In the genomic region with DNA sequence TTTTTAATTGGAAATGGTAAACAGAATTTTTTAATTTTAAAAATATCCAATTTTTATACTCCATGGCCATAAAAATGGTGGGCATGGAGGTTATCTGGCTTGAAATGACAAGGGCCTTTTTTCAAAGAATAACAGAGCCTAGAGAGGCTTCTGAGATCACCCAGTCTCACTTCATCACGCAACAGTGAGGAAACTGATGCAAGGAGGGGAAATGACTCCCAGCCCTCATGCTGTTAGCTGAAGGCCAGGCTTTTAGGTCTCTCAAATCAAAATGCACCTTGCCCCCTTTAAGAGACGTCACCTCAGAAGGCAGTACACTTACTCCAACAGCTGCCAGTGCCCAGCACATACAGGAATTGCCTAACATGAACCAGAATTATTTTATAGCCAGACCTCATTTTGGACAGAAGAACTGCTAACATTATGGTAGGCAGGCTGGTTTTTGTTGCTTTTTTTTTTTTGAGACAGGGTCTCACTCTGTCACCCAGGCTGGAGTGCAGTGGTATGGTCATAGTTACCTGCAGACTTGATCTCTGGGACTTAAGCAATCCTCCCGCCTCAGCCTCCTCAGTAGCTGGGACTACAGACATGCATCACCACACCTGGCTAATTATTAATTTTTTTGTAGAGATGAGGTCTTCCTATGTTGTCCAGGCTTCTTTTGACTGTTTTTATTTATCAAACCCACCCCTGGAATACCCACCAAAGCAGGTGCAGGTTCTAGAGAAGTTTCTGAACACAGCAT, we compare ENCODE assay signal across 1 cellular context.
TF ChIP-seq lines count a peak whose summit lies in the region.

No MANE protein-coding gene starts in this region.

TF ChIP-seq in K562, 482 proteins besides CTCF, POLR2A, EP300 and RAD21 (continued from another document and continues in another):
- TF ChIP-seq, protein P1, sequence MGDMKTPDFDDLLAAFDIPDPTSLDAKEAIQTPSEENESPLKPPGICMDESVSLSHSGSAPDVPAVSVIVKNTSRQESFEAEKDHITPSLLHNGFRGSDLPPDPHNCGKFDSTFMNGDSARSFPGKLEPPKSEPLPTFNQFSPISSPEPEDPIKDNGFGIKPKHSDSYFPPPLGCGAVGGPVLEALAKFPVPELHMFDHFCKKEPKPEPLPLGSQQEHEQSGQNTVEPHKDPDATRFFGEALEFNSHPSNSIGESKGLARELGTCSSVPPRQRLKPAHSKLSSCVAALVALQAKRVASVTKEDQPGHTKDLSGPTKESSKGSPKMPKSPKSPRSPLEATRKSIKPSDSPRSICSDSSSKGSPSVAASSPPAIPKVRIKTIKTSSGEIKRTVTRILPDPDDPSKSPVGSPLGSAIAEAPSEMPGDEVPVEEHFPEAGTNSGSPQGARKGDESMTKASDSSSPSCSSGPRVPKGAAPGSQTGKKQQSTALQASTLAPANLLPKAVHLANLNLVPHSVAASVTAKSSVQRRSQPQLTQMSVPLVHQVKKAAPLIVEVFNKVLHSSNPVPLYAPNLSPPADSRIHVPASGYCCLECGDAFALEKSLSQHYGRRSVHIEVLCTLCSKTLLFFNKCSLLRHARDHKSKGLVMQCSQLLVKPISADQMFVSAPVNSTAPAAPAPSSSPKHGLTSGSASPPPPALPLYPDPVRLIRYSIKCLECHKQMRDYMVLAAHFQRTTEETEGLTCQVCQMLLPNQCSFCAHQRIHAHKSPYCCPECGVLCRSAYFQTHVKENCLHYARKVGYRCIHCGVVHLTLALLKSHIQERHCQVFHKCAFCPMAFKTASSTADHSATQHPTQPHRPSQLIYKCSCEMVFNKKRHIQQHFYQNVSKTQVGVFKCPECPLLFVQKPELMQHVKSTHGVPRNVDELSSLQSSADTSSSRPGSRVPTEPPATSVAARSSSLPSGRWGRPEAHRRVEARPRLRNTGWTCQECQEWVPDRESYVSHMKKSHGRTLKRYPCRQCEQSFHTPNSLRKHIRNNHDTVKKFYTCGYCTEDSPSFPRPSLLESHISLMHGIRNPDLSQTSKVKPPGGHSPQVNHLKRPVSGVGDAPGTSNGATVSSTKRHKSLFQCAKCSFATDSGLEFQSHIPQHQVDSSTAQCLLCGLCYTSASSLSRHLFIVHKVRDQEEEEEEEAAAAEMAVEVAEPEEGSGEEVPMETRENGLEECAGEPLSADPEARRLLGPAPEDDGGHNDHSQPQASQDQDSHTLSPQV (IDR thresholded peaks at IDR 0.05): peak; percentile 41; the same call in 1 of the 2 replicates
- no peak for TF ChIP-seq PTTG1 (tag; IDR thresholded peaks at IDR 0.05; ENCODE audit: low read depth)
- TF ChIP-seq EWSR1 (IDR thresholded peaks at IDR 0.05; ENCODE audit: borderline replicate concordance, low read depth, partially characterized antibody): no peak
- TF ChIP-seq, protein P2, sequence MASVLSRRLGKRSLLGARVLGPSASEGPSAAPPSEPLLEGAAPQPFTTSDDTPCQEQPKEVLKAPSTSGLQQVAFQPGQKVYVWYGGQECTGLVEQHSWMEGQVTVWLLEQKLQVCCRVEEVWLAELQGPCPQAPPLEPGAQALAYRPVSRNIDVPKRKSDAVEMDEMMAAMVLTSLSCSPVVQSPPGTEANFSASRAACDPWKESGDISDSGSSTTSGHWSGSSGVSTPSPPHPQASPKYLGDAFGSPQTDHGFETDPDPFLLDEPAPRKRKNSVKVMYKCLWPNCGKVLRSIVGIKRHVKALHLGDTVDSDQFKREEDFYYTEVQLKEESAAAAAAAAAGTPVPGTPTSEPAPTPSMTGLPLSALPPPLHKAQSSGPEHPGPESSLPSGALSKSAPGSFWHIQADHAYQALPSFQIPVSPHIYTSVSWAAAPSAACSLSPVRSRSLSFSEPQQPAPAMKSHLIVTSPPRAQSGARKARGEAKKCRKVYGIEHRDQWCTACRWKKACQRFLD (CRISPR knock-in tag; IDR thresholded peaks at IDR 0.05): peak; percentile 52; the same call in 1 of the 2 replicates
- TF ChIP-seq MTA1 (IDR thresholded peaks at IDR 0.05; ENCODE audit: borderline replicate concordance): no peak
- TF ChIP-seq, protein P3, sequence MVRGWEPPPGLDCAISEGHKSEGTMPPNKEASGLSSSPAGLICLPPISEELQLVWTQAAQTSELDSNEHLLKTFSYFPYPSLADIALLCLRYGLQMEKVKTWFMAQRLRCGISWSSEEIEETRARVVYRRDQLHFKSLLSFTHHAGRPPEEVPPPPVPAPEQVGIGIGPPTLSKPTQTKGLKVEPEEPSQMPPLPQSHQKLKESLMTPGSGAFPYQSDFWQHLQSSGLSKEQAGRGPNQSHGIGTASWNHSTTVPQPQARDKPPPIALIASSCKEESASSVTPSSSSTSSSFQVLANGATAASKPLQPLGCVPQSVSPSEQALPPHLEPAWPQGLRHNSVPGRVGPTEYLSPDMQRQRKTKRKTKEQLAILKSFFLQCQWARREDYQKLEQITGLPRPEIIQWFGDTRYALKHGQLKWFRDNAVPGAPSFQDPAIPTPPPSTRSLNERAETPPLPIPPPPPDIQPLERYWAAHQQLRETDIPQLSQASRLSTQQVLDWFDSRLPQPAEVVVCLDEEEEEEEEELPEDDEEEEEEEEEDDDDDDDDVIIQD (CRISPR knock-in tag; IDR thresholded peaks at IDR 0.05): no peak
- TF ChIP-seq, protein P4, sequence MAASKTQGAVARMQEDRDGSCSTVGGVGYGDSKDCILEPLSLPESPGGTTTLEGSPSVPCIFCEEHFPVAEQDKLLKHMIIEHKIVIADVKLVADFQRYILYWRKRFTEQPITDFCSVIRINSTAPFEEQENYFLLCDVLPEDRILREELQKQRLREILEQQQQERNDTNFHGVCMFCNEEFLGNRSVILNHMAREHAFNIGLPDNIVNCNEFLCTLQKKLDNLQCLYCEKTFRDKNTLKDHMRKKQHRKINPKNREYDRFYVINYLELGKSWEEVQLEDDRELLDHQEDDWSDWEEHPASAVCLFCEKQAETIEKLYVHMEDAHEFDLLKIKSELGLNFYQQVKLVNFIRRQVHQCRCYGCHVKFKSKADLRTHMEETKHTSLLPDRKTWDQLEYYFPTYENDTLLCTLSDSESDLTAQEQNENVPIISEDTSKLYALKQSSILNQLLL (CRISPR knock-in tag; IDR thresholded peaks at IDR 0.05; ENCODE audit: borderline replicate concordance): no peak
- TF ChIP-seq TCFL5 (CRISPR knock-in tag; conservative IDR thresholded peaks at IDR 0.05): no peak
- TF ChIP-seq TARDBP (IDR thresholded peaks at IDR 0.05): no peak
- TF ChIP-seq BACH1 (tag; IDR thresholded peaks at IDR 0.05): peak; percentile 74; the same call in 1 of the 2 replicates
- TF ChIP-seq, protein P5, sequence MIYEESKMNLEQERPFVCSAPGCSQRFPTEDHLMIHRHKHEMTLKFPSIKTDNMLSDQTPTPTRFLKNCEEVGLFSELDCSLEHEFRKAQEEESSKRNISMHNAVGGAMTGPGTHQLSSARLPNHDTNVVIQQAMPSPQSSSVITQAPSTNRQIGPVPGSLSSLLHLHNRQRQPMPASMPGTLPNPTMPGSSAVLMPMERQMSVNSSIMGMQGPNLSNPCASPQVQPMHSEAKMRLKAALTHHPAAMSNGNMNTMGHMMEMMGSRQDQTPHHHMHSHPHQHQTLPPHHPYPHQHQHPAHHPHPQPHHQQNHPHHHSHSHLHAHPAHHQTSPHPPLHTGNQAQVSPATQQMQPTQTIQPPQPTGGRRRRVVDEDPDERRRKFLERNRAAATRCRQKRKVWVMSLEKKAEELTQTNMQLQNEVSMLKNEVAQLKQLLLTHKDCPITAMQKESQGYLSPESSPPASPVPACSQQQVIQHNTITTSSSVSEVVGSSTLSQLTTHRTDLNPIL (CRISPR knock-in tag; IDR thresholded peaks at IDR 0.05): no peak
- no peak for TF ChIP-seq MIER1 (IDR thresholded peaks at IDR 0.05; ENCODE audit: low read depth)
- no peak for TF ChIP-seq NFIC (IDR thresholded peaks at IDR 0.05)
- TF ChIP-seq YY1 (IDR thresholded peaks at IDR 0.05; ENCODE audit: borderline replicate concordance in 1 of 3, control insufficient read depth in 1 of 3, extremely low read depth in 1 of 3, insufficient read depth in 3 of 3, insufficient read length in 1 of 3, insufficient replicate concordance in 2 of 3, low read depth in 1 of 3, low read length in 2 of 3): no peak
- TF ChIP-seq ZKSCAN3 (CRISPR knock-in tag; IDR thresholded peaks at IDR 0.05): no peak
- TF ChIP-seq, protein P6, sequence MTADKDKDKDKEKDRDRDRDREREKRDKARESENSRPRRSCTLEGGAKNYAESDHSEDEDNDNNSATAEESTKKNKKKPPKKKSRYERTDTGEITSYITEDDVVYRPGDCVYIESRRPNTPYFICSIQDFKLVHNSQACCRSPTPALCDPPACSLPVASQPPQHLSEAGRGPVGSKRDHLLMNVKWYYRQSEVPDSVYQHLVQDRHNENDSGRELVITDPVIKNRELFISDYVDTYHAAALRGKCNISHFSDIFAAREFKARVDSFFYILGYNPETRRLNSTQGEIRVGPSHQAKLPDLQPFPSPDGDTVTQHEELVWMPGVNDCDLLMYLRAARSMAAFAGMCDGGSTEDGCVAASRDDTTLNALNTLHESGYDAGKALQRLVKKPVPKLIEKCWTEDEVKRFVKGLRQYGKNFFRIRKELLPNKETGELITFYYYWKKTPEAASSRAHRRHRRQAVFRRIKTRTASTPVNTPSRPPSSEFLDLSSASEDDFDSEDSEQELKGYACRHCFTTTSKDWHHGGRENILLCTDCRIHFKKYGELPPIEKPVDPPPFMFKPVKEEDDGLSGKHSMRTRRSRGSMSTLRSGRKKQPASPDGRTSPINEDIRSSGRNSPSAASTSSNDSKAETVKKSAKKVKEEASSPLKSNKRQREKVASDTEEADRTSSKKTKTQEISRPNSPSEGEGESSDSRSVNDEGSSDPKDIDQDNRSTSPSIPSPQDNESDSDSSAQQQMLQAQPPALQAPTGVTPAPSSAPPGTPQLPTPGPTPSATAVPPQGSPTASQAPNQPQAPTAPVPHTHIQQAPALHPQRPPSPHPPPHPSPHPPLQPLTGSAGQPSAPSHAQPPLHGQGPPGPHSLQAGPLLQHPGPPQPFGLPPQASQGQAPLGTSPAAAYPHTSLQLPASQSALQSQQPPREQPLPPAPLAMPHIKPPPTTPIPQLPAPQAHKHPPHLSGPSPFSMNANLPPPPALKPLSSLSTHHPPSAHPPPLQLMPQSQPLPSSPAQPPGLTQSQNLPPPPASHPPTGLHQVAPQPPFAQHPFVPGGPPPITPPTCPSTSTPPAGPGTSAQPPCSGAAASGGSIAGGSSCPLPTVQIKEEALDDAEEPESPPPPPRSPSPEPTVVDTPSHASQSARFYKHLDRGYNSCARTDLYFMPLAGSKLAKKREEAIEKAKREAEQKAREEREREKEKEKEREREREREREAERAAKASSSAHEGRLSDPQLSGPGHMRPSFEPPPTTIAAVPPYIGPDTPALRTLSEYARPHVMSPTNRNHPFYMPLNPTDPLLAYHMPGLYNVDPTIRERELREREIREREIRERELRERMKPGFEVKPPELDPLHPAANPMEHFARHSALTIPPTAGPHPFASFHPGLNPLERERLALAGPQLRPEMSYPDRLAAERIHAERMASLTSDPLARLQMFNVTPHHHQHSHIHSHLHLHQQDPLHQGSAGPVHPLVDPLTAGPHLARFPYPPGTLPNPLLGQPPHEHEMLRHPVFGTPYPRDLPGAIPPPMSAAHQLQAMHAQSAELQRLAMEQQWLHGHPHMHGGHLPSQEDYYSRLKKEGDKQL (CRISPR knock-in tag; IDR thresholded peaks at IDR 0.05; ENCODE audit: borderline replicate concordance): no peak
- no peak for TF ChIP-seq HLTF (IDR thresholded peaks at IDR 0.05)
- TF ChIP-seq ZFPM2 (CRISPR knock-in tag; IDR thresholded peaks at IDR 0.05): no peak
- no peak for TF ChIP-seq SETDB1 (IDR thresholded peaks at IDR 0.05; ENCODE audit: low read length)
- no peak for TF ChIP-seq CCNT2 (IDR thresholded peaks at IDR 0.05; ENCODE audit: borderline replicate concordance, extremely low read depth, insufficient read length, low read depth, low read length)
- peak; percentile 58; the same call in 1 of the 2 replicates for TF ChIP-seq JUN (IDR thresholded peaks at IDR 0.05; ENCODE audit: borderline replicate concordance, low read depth, low read length)
- no peak for TF ChIP-seq JUN (CRISPR knock-in tag; IDR thresholded peaks at IDR 0.05; ENCODE audit: borderline replicate concordance)
- TF ChIP-seq, protein P7, sequence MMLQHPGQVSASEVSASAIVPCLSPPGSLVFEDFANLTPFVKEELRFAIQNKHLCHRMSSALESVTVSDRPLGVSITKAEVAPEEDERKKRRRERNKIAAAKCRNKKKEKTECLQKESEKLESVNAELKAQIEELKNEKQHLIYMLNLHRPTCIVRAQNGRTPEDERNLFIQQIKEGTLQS (IDR thresholded peaks at IDR 0.05): peak; percentile 90
- TF ChIP-seq, protein P7 (CRISPR knock-in tag; conservative IDR thresholded peaks at IDR 0.05): no peak
- no peak for TF ChIP-seq ZNF699 (CRISPR knock-in tag; IDR thresholded peaks at IDR 0.05; ENCODE audit: insufficient replicate concordance)
- no peak for TF ChIP-seq DDX20 (tag; IDR thresholded peaks at IDR 0.05; ENCODE audit: low read depth)
- TF ChIP-seq RBFOX2 (IDR thresholded peaks at IDR 0.05; ENCODE audit: low read depth, low read length): 0 out of 2 replicates have a peak, but pooled peaks have one; percentile 23
- TF ChIP-seq, protein P8, sequence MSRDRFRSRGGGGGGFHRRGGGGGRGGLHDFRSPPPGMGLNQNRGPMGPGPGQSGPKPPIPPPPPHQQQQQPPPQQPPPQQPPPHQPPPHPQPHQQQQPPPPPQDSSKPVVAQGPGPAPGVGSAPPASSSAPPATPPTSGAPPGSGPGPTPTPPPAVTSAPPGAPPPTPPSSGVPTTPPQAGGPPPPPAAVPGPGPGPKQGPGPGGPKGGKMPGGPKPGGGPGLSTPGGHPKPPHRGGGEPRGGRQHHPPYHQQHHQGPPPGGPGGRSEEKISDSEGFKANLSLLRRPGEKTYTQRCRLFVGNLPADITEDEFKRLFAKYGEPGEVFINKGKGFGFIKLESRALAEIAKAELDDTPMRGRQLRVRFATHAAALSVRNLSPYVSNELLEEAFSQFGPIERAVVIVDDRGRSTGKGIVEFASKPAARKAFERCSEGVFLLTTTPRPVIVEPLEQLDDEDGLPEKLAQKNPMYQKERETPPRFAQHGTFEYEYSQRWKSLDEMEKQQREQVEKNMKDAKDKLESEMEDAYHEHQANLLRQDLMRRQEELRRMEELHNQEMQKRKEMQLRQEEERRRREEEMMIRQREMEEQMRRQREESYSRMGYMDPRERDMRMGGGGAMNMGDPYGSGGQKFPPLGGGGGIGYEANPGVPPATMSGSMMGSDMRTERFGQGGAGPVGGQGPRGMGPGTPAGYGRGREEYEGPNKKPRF (IDR thresholded peaks at IDR 0.05; ENCODE audit: low read depth, low read length): no peak
- TF ChIP-seq ZNF76 (CRISPR knock-in tag; IDR thresholded peaks at IDR 0.05; ENCODE audit: borderline replicate concordance): no peak
- no peak for TF ChIP-seq BHLHE40 (IDR thresholded peaks at IDR 0.05; ENCODE audit: low read length)
- TF ChIP-seq EHMT2 (IDR thresholded peaks at IDR 0.05): no peak
- TF ChIP-seq ELF2 (CRISPR knock-in tag; IDR thresholded peaks at IDR 0.05): no peak
- TF ChIP-seq HNRNPL (IDR thresholded peaks at IDR 0.05; ENCODE audit: low read depth, low read length): no peak
- TF ChIP-seq SAFB (IDR thresholded peaks at IDR 0.05; ENCODE audit: borderline replicate concordance, low read depth, low read length): no peak
- no peak for TF ChIP-seq HDAC8 (tag; IDR thresholded peaks at IDR 0.05)
